ENCODE assay signal across 24 cellular contexts in genomic region chr6:96934087-96934486, GRCh38. TPM values are rescaled to one million over a fixed set of nuclear protein-coding genes. Genes with fewer than 3 reads are reported as not detected.
"Had no signal": no experiment of that assay in that cellular context is flagged by ENCODE, and none has a peak within 500 bp of the region (broad histone marks: within the 10 kb centered on the region; RNA-seq: fewer than 3 reads in every experiment).

No MANE protein-coding gene starts in this region.

- DNase-seq: activated CD4-positive, alpha-beta T cell treated with anti-CD3 and anti-CD28 coated beads for 1 hour; activated CD4-positive, alpha-beta T cell treated with anti-CD3 and anti-CD28 coated beads, Interleukin-2, amount 10 ng/mL, durations not matched to agents 24 days and 14 days; activated CD4-positive, alpha-beta T cell treated with anti-CD3 and anti-CD28 coated beads, Interleukin-2, amount 50 U/mL, for 48 hours; activated CD8-positive, alpha-beta memory T cell treated with anti-CD3 and anti-CD28 coated beads, Interleukin-2, amount 10 ng/mL, durations not matched to agents 7 days and 5 days; activated effector memory CD4-positive, alpha-beta T cell treated with anti-CD3 and anti-CD28 coated beads, Interleukin-2, amount 50 U/mL, for 16 hours; activated naive CD4-positive, alpha-beta T cell treated with Interleukin-2 at 50 U/mL for 16 hours; activated naive CD8-positive, alpha-beta T cell treated with anti-CD3 and anti-CD28 coated beads, Interleukin-2, amount 50 U/mL, for 24 hours; activated T-cell treated with anti-CD3 and anti-CD28 coated beads, Interleukin-2, amount 50 U/mL, for 24 hours; amniotic stem cell; MM.1S; NCI-H1105; NCI-H1436; NCI-H1694 treated with DMSO at 0.1 percent for 48 hours; NCI-H2029 treated with DMSO at 0.1 percent for 48 hours; NCI-H345; NCI-H510A; NCI-H526 treated with DMSO at 0.1 percent for 48 hours; NCI-H82; SIG-M5; T-helper 17 cell; T-helper 9 cell had no signal

- ATAC-seq: activated CD8-positive, alpha-beta memory T cell treated with anti-CD3 and anti-CD28 coated beads, Interleukin-2, amount 10 ng/mL, durations not matched to agents 7 days and 5 days; activated naive CD8-positive, alpha-beta T cell treated with anti-CD3 and anti-CD28 coated beads, Interleukin-2, amount 50 U/mL, for 24 hours; T-helper 17 cell; WTC11 had no signal

RNA-seq across cellular contexts. Expression of gene KLHL32, which starts 9.6 kb away (rescaled TPM):
- total RNA-seq: astrocyte, RPMI7951 had no signal
